ENCODE assay signal across 1 cellular context in the genomic region with DNA sequence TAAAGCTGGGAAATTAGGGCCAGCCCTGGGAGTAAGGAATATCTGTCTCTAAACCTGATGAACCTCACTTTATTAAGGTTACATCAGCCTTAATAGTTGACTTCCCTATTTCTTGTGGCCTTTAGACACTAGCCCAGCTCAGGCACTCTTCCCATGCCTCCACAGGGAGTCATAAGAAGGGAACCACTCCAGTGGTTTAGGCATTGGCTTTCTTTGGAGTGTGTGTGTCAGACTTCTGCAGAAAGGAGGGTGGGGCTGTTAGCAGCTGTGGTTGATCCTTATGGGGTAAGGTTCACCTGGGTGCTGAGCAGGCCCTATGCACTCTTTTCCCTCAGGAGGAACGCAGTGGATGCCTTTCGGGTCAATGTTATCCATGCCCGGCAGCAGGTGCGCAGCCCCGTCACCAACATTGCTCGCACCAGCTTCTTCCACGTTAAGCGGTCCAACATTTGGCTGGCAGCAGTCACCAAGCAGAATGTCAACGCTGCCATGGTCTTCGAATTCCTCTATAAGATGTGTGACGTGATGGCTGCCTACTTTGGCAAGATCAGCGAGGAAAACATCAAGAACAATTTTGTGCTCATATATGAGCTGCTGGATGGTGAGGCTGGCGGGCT.
TF ChIP-seq lines count a peak whose summit lies in the region.

No MANE protein-coding gene starts in this region.

TF ChIP-seq in WTC11, 78 proteins besides CTCF, POLR2A, EP300 and RAD21 (continued from another document):
- TF ChIP-seq, protein P1, sequence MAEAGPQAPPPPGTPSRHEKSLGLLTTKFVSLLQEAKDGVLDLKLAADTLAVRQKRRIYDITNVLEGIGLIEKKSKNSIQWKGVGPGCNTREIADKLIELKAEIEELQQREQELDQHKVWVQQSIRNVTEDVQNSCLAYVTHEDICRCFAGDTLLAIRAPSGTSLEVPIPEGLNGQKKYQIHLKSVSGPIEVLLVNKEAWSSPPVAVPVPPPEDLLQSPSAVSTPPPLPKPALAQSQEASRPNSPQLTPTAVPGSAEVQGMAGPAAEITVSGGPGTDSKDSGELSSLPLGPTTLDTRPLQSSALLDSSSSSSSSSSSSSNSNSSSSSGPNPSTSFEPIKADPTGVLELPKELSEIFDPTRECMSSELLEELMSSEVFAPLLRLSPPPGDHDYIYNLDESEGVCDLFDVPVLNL (CRISPR knock-in tag; IDR thresholded peaks at IDR 0.05; ENCODE audit: borderline replicate concordance, low read depth) = no peak
- TF ChIP-seq, protein P2, sequence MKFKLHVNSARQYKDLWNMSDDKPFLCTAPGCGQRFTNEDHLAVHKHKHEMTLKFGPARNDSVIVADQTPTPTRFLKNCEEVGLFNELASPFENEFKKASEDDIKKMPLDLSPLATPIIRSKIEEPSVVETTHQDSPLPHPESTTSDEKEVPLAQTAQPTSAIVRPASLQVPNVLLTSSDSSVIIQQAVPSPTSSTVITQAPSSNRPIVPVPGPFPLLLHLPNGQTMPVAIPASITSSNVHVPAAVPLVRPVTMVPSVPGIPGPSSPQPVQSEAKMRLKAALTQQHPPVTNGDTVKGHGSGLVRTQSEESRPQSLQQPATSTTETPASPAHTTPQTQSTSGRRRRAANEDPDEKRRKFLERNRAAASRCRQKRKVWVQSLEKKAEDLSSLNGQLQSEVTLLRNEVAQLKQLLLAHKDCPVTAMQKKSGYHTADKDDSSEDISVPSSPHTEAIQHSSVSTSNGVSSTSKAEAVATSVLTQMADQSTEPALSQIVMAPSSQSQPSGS (CRISPR knock-in tag; IDR thresholded peaks at IDR 0.05; ENCODE audit: borderline replicate concordance, low read depth) = no peak
- TF ChIP-seq NR2C2 (CRISPR knock-in tag; IDR thresholded peaks at IDR 0.05) = no peak
- TF ChIP-seq NR1H2 (CRISPR knock-in tag; IDR thresholded peaks at IDR 0.05) = no peak
- TF ChIP-seq IRF2 (CRISPR knock-in tag; IDR thresholded peaks at IDR 0.05; ENCODE audit: borderline replicate concordance, low read depth) = no peak
- TF ChIP-seq ZNF232 (CRISPR knock-in tag; IDR thresholded peaks at IDR 0.05) = no peak
- no peak for TF ChIP-seq GABPB1 (CRISPR knock-in tag; IDR thresholded peaks at IDR 0.05)
- TF ChIP-seq ATF1 (CRISPR knock-in tag; IDR thresholded peaks at IDR 0.05) = no peak
- TF ChIP-seq CREM (CRISPR knock-in tag; IDR thresholded peaks at IDR 0.05) = no peak
- TF ChIP-seq NFYB (CRISPR knock-in tag; conservative IDR thresholded peaks at IDR 0.05; ENCODE audit: low read depth) = no peak
- TF ChIP-seq, protein P3, sequence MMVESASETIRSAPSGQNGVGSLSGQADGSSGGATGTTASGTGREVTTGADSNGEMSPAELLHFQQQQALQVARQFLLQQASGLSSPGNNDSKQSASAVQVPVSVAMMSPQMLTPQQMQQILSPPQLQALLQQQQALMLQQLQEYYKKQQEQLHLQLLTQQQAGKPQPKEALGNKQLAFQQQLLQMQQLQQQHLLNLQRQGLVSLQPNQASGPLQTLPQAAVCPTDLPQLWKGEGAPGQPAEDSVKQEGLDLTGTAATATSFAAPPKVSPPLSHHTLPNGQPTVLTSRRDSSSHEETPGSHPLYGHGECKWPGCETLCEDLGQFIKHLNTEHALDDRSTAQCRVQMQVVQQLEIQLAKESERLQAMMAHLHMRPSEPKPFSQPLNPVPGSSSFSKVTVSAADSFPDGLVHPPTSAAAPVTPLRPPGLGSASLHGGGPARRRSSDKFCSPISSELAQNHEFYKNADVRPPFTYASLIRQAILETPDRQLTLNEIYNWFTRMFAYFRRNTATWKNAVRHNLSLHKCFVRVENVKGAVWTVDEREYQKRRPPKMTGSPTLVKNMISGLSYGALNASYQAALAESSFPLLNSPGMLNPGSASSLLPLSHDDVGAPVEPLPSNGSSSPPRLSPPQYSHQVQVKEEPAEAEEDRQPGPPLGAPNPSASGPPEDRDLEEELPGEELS (CRISPR knock-in tag; IDR thresholded peaks at IDR 0.05) = no peak
- TF ChIP-seq, protein P4, sequence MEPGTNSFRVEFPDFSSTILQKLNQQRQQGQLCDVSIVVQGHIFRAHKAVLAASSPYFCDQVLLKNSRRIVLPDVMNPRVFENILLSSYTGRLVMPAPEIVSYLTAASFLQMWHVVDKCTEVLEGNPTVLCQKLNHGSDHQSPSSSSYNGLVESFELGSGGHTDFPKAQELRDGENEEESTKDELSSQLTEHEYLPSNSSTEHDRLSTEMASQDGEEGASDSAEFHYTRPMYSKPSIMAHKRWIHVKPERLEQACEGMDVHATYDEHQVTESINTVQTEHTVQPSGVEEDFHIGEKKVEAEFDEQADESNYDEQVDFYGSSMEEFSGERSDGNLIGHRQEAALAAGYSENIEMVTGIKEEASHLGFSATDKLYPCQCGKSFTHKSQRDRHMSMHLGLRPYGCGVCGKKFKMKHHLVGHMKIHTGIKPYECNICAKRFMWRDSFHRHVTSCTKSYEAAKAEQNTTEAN (CRISPR knock-in tag; IDR thresholded peaks at IDR 0.05) = no peak
TF ChIP-seq in WTC11: peak in this region for 0.
